ENCODE assay signal across 11 cellular contexts in the genomic region with DNA sequence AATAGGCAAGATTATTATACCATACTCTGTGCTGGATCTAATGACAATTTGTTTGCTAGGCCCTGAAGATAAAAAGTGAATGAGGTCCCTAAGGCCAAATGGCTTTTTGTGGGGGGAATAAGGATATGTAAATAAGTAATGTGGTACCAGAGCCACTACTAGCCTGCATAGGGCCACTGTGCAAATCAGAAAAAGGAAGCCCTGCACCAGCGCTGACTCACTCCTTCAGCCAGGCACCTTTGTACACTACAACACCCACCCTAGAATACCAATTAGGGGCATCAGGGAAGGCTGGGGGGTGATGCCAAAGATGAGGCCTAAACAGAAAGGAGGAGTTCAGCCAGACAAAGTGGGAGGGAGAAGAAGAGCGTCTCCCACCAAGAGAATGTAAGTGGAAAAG.
DNase-seq lines count a peak whose midpoint lies in the region; ATAC-seq and TF ChIP-seq lines count a peak whose summit lies in the region.
"Had no signal": no experiment of that assay in that cellular context is flagged by ENCODE, and none has a peak within 500 bp of the region (broad histone marks: within the 10 kb centered on the region; RNA-seq: fewer than 3 reads in every experiment).

No MANE protein-coding gene starts in this region.

- peaks cover 25% of the 10 kb centered on the region for H3K4me1 ChIP-seq in CD4-positive, CD25-positive, alpha-beta regulatory T cell (ENCODE audit: control insufficient read depth, insufficient read depth, low read length, poor library complexity, severe bottlenecking)
- H3K4me1 ChIP-seq in adrenal gland (replicated peaks in 1 of 2): peaks cover 11 to 31% of the 10 kb centered on the region in 2 donors
- H3K4me1 ChIP-seq: parathyroid adenoma had no signal

- intact Hi-C loops in adrenal gland (cut with DNase I): no loop called here

- no peaks in the 10 kb centered on the region for H3K36me3 ChIP-seq in CD4-positive, CD25-positive, alpha-beta regulatory T cell (ENCODE audit: control insufficient read depth, insufficient read depth, low read length)
- H3K36me3 ChIP-seq in adrenal gland (replicated peaks in 1 of 2): no peaks in the 10 kb centered on the region

- H3K4me3 ChIP-seq in CD4-positive, CD25-positive, alpha-beta regulatory T cell (ENCODE audit: low read depth, low read length): no peak overlapping the region
- H3K4me3 ChIP-seq in adrenal gland: no peak overlapping the region

- no peaks in the 10 kb centered on the region for H3K9me3 Mint-ChIP-seq in CD4-positive, CD25-positive, alpha-beta regulatory T cell

- TF ChIP-seq CTCF in GM13977 (IDR thresholded peaks at IDR 0.05; ENCODE audit: extremely low read depth, insufficient read depth, missing control alignments) (no peak), adrenal gland (IDR thresholded peaks at IDR 0.05) (no peak)

- no peak for ATAC-seq in CD4-positive, CD25-positive, alpha-beta regulatory T cell (ENCODE audit: low read depth in 2 of 2)
- ATAC-seq in GM18907 (IDR thresholded peaks at IDR 0.05; ENCODE audit: unreplicated experiment) (peak; percentile 49), HG03108 (IDR thresholded peaks at IDR 0.05; ENCODE audit: unreplicated experiment) (peak; percentile 41), HG03039 (IDR thresholded peaks at IDR 0.05; ENCODE audit: unreplicated experiment) (no peak)
- ATAC-seq: PC-3 had no signal

- TF ChIP-seq POLR2A in adrenal gland (IDR thresholded peaks at IDR 0.05): no peak

- H3K9me3 ChIP-seq in CD4-positive, CD25-positive, alpha-beta regulatory T cell (ENCODE audit: control insufficient read depth in 2 of 2, low read length in 2 of 2): no peaks in the 10 kb centered on the region
- no peaks in the 10 kb centered on the region for H3K9me3 ChIP-seq in adrenal gland (replicated peaks in 1 of 3)

- DNase-seq in CD4-positive, CD25-positive, alpha-beta regulatory T cell: no peak
- DNase-seq in germinal center (ENCODE audit: low spot score) (peak; percentile 33), MV-4-11 (lab: John Stamatoyannopoulos, UW) (no peak), GM13977 (ENCODE audit: low spot score) (no peak), adrenal gland (no peak)
- DNase-seq: NCI-H1417 treated with DMSO at 0.1 percent for 48 hours, PC-3 had no signal

- no peak overlapping the region for H3K4me3 Mint-ChIP-seq in CD4-positive, CD25-positive, alpha-beta regulatory T cell

- in situ Hi-C loops in GM13977 (cut with MboI; ENCODE audit: low pct_unique_long_range_greater_than_20kb, low sequenced_read_pairs, unreplicated experiment): no loop called here

- H3K27me3 ChIP-seq in CD4-positive, CD25-positive, alpha-beta regulatory T cell (ENCODE audit: control insufficient read depth, insufficient read depth, low read length): no peaks in the 10 kb centered on the region
- no peaks in the 10 kb centered on the region for H3K27me3 ChIP-seq in adrenal gland

- H3K36me3 Mint-ChIP-seq in CD4-positive, CD25-positive, alpha-beta regulatory T cell: peaks cover 6% of the 10 kb centered on the region

- peaks cover 19 to 67% (median 63%) of the 10 kb centered on the region in 4 donors for H3K4me1 Mint-ChIP-seq in CD4-positive, CD25-positive, alpha-beta regulatory T cell

- peak overlapping the region; percentile 34 to 77 (median 76) for H3K27ac Mint-ChIP-seq in CD4-positive, CD25-positive, alpha-beta regulatory T cell

- H3K27ac ChIP-seq in CD4-positive, CD25-positive, alpha-beta regulatory T cell (ENCODE audit: insufficient read depth, low read length, poor library complexity, severe bottlenecking): no peak overlapping the region
- H3K27ac ChIP-seq in adrenal gland: no peak overlapping the region
- H3K27ac ChIP-seq: parathyroid adenoma had no signal

- H3K27me3 Mint-ChIP-seq in CD4-positive, CD25-positive, alpha-beta regulatory T cell: no peaks in the 10 kb centered on the region

- WGBS in adrenal gland, 4 donors: 86 to 95% (median 90%) methylated on average over 2 of the region's 2 CpGs

Comparison
In these comparisons a context has a peak if more than half of its experiments do, and no peak if none do; other contexts are left out.
1. ATAC-seq: peak in GM18907 (single experiment) and HG03108 (single experiment); none in CD4-positive, CD25-positive, alpha-beta regulatory T cell (0 of 2) and HG03039 (single experiment).